In genomic region chr22:31083377-31083768, GRCh38 we compare ENCODE assay signal across 8 cellular contexts. TPM values are rescaled to one million over a fixed set of nuclear protein-coding genes. Genes with fewer than 3 reads are reported as not detected.
DNase-seq lines count a peak whose midpoint lies in the region; ATAC-seq and TF ChIP-seq lines count a peak whose summit lies in the region.

No MANE protein-coding gene starts in this region.

- peaks cover 47% of the 10 kb centered on the region for H3K4me1 Mint-ChIP-seq in neural crest cell

- no peak overlapping the region for H3K27ac Mint-ChIP-seq in neural crest cell (ENCODE audit: unreplicated experiment)

- ATAC-seq in omental fat pad (ENCODE audit: low FRiP score) (no peak), HG02981 (IDR thresholded peaks at IDR 0.05; ENCODE audit: unreplicated experiment) (no peak)

- H3K9me3 ChIP-seq in colonic mucosa: no peaks in the 10 kb centered on the region

- intact Hi-C loops in colonic mucosa (cut with DNase I): loop anchor here (5.0 kb wide), 1 partner anchor 116 kb away; the partner anchor contains the start of genes MORC2 and TUG1

- H3K9me3 Mint-ChIP-seq in neural crest cell: no peaks in the 10 kb centered on the region

- H3K27me3 Mint-ChIP-seq in neural crest cell (ENCODE audit: low read depth): peaks cover 3% of the 10 kb centered on the region

- H3K4me1 ChIP-seq in colonic mucosa: peaks cover 28% of the 10 kb centered on the region

- H3K36me3 Mint-ChIP-seq in neural crest cell (ENCODE audit: low read depth): no peaks in the 10 kb centered on the region

- no peaks in the 10 kb centered on the region for H3K27me3 ChIP-seq in colonic mucosa

- no peaks in the 10 kb centered on the region for H3K36me3 ChIP-seq in colonic mucosa

- DNase-seq in DMS153 (lab: John Stamatoyannopoulos, UW): peak; percentile 60
- DNase-seq in NCI-H2029 (lab: John Stamatoyannopoulos, UW): peak; percentile 79
- peak; percentile 82 for DNase-seq in colonic mucosa
- DNase-seq in neural crest cell (ENCODE audit: low read depth, low spot score): no peak
- no peak for DNase-seq in pons (ENCODE audit: low spot score)
- no peak for DNase-seq in omental fat pad (ENCODE audit: low spot score)
- no peak for DNase-seq in AML-193 (lab: John Stamatoyannopoulos, UW)

- TF ChIP-seq CTCF in colonic mucosa (IDR thresholded peaks at IDR 0.05) (no peak), neural crest cell (conservative IDR thresholded peaks at IDR 0.05) (no peak), omental fat pad (IDR thresholded peaks at IDR 0.05) (no peak)

- peak overlapping the region; percentile 86 for H3K27ac ChIP-seq in colonic mucosa

- H3K4me3 ChIP-seq in colonic mucosa: peak overlapping the region; percentile 61

- peak overlapping the region; percentile 97 for H3K4me3 Mint-ChIP-seq in neural crest cell

- peak overlapping the region; percentile 53 to 98 for H3K9ac ChIP-seq in colonic mucosa (ENCODE audit: low read depth in 2 of 2, low read length in 2 of 2)

RNA-seq across cellular contexts. Expression of gene SMTN, which starts 2.3 kb away (rescaled TPM):
- 100 to 1,000 TPM; 152 to 159 TPM for total RNA-seq in colonic mucosa
- total RNA-seq in neural crest cell: 53.8 and 55.0 TPM in 2 replicates
- total RNA-seq in omental fat pad: 100 to 1,000 TPM in 1 of 4 donors, 10 to 100 TPM in 3; 29.2 to 116 (median 32.2) TPM

RNA-seq across cellular contexts. Expression of gene SELENOM, which starts 24.0 kb away (rescaled TPM):
- total RNA-seq in colonic mucosa (10 to 100 TPM; 27.1 to 61.7 TPM), neural crest cell (9.1 and 10.1 TPM in 2 replicates), omental fat pad (100 to 1,000 TPM; 162 to 346 (median 230) TPM)

RNA-seq across cellular contexts. Expression of gene INPP5J, which starts 39.4 kb away (rescaled TPM):
- 10 to 100 TPM; 18.3 to 18.4 TPM for total RNA-seq in colonic mucosa
- total RNA-seq in neural crest cell: 4.5 and 4.7 TPM in 2 replicates
- total RNA-seq in omental fat pad: under 1 TPM; 0.24 to 0.84 (median 0.42) TPM

RNA-seq across cellular contexts. Expression of gene PLA2G3, which starts 56.9 kb away (rescaled TPM):
- under 1 TPM; 0.57 to 0.88 TPM for total RNA-seq in colonic mucosa
- total RNA-seq in neural crest cell: 24.3 and 24.7 TPM in 2 replicates
- total RNA-seq in omental fat pad: not detected

Comparison
In these comparisons a context has a peak if more than half of its experiments do, and no peak if none do; other contexts are left out.
1. DNase-seq: peak in DMS153 (single experiment), NCI-H2029 (single experiment) and colonic mucosa (single experiment); none in neural crest cell (single experiment), pons (single experiment), omental fat pad (single experiment) and AML-193 (0 of 2).